Comparison of ENCODE assay signal across 23 cellular contexts in genomic region chr22:35018995-35019394, GRCh38. TPM values are rescaled to one million over a fixed set of nuclear protein-coding genes. Genes with fewer than 3 reads are reported as not detected.
DNase-seq lines count a peak whose midpoint lies in the region; ATAC-seq, FAIRE-seq and TF ChIP-seq lines count a peak whose summit lies in the region.
"Had no signal": no experiment of that assay in that cellular context is flagged by ENCODE, and none has a peak within 500 bp of the region (broad histone marks: within the 10 kb centered on the region; RNA-seq: fewer than 3 reads in every experiment).

No MANE protein-coding gene starts in this region.

- peak overlapping the region; percentile 49 for H2BK120ac ChIP-seq in trophoblast cell (ENCODE audit: insufficient read depth, low read length, poor library complexity)

- no peak overlapping the region for H3K14ac ChIP-seq in trophoblast cell (ENCODE audit: low read length)

- intact Hi-C loops in GM12878 (cut with micrococcal nuclease; ENCODE audit: unreplicated experiment), result no loop called here

- TF ChIP-seq EP300 in GM12878 (IDR thresholded peaks at IDR 0.05; ENCODE audit: borderline replicate concordance in 1 of 2, control insufficient read depth in 1 of 2, low read depth in 2 of 2, low read length in 2 of 2), result no peak

- peaks cover 35% of the 10 kb centered on the region for H3K79me1 ChIP-seq in trophoblast cell (ENCODE audit: low read length)

- H3K79me2 ChIP-seq in GM12878 (ENCODE audit: control insufficient read depth, insufficient read depth, low read length) (no peaks in the 10 kb centered on the region), trophoblast cell (ENCODE audit: control insufficient read depth, insufficient read depth, low read length, poor library complexity) (peaks cover 3% of the 10 kb centered on the region)

- TF ChIP-seq CTCF in HEK293 (tag by site-specific recombination; IDR thresholded peaks at IDR 0.05), result no peak
- no peak for TF ChIP-seq CTCF in GM12878 (IDR thresholded peaks at IDR 0.05 in 2 of 3, conservative IDR thresholded peaks at IDR 0.05 in 1 of 3; ENCODE audit: control insufficient read depth in 2 of 3, extremely low read depth in 1 of 3, insufficient read depth in 1 of 3, low read depth in 3 of 3, low read length in 3 of 3)

- CTCF ChIA-PET in HEK293 (lab: Yijun Ruan, JAX) (interaction anchor here (1.4 kb wide), 1 partner anchor 26 kb away, joined by 3 read pairs; no protein-coding TSS in a partner anchor), GM12878 (lab: Yijun Ruan, JAX) (interaction anchor here (0.6 to 1.3 kb wide), 3 partner anchors 13 to 1718 kb away, joined by 3 to 4 read pairs (median 4); no protein-coding TSS in a partner anchor)

- H3K9ac ChIP-seq in GM12878 (ENCODE audit: control insufficient read depth, insufficient read depth, low read length) (no peak overlapping the region), trophoblast cell (ENCODE audit: low read length) (no peak overlapping the region)
- H3K9ac ChIP-seq: BLaER1 had no signal

- ATAC-seq in GM12878 (no peak), HG03457 (IDR thresholded peaks at IDR 0.05; ENCODE audit: unreplicated experiment) (no peak)

- H3K27ac ChIP-seq in HEK293 (ENCODE audit: extremely low read depth, low read depth, low read length) (no peak overlapping the region), GM12878 (ENCODE audit: control insufficient read depth, insufficient read depth) (no peak overlapping the region), trophoblast cell (ENCODE audit: low read depth, low read length) (no peak overlapping the region)
- H3K27ac ChIP-seq: BLaER1 had no signal

- in situ Hi-C loops in GM12878 (cut with MboI), result no loop called here

- H2BK12ac ChIP-seq in trophoblast cell (ENCODE audit: low read length), result peak overlapping the region; percentile 50

- H4K91ac ChIP-seq in trophoblast cell (ENCODE audit: low read depth, low read length), result peak overlapping the region; percentile 22

- H3K9me3 ChIP-seq in HEK293 (ENCODE audit: control insufficient read depth, insufficient read depth, low read depth, low read length) (no peaks in the 10 kb centered on the region), GM12878 (replicated peaks; ENCODE audit: control insufficient read depth, insufficient read depth, low read length) (no peaks in the 10 kb centered on the region), trophoblast cell (ENCODE audit: insufficient read depth, low read depth, low read length) (peaks cover 2% of the 10 kb centered on the region)
- H3K9me3 ChIP-seq: BE2C, BLaER1 had no signal

- H2AFZ ChIP-seq in GM12878 (ENCODE audit: control insufficient read depth, low read depth, low read length) (no peak overlapping the region), trophoblast cell (ENCODE audit: insufficient read depth, low read length, poor library complexity) (no peak overlapping the region)

- no peak overlapping the region for H3K18ac ChIP-seq in trophoblast cell (ENCODE audit: low read length)

- H3K36me3 ChIP-seq in HEK293 (ENCODE audit: control insufficient read depth in 2 of 2, insufficient read depth in 1 of 2, low read length in 2 of 2) (no peaks in the 10 kb centered on the region), GM12878 (ENCODE audit: control insufficient read depth in 2 of 2, insufficient read depth in 2 of 2, low read length in 1 of 2) (no peaks in the 10 kb centered on the region), trophoblast cell (ENCODE audit: control insufficient read depth in 1 of 2, insufficient read depth in 2 of 2, low read length in 2 of 2) (no peaks in the 10 kb centered on the region)
- H3K36me3 ChIP-seq: BE2C, BLaER1 had no signal

- H4K12ac ChIP-seq in trophoblast cell (ENCODE audit: low read depth, low read length), result no peak overlapping the region

- TF ChIP-seq RAD21 in GM12878 (IDR thresholded peaks at IDR 0.05; ENCODE audit: insufficient read depth, low read depth, low read length), result no peak

- H4K8ac ChIP-seq in trophoblast cell (ENCODE audit: low read depth, low read length), result no peak overlapping the region

- no peaks in the 10 kb centered on the region for H4K20me1 ChIP-seq in GM12878 (ENCODE audit: control insufficient read depth, insufficient read depth)
- H4K20me1 ChIP-seq: BLaER1 had no signal

- no peak overlapping the region for H3K4me2 ChIP-seq in GM12878 (ENCODE audit: control insufficient read depth, insufficient read depth)
- H3K4me2 ChIP-seq in trophoblast cell (ENCODE audit: low read length), result no peak overlapping the region
- H3K4me2 ChIP-seq: BLaER1 had no signal

- no peak overlapping the region for H2BK5ac ChIP-seq in trophoblast cell (ENCODE audit: low read depth, low read length, poor library complexity)

- no peak for TF ChIP-seq POLR2A in GM12878 (IDR thresholded peaks at IDR 0.05; ENCODE audit: low read depth, low read length)

- H3K4me3 ChIP-seq in HEK293 (ENCODE audit: low read depth, low read length) (no peak overlapping the region), GM12878 (no peak overlapping the region), trophoblast cell (ENCODE audit: low read depth, low read length) (no peak overlapping the region)
- H3K4me3 ChIP-seq: BLaER1 had no signal

- no peaks in the 10 kb centered on the region for H3K4me1 ChIP-seq in HEK293 (ENCODE audit: control insufficient read depth, insufficient read depth, low read length)
- H3K4me1 ChIP-seq in GM12878 (ENCODE audit: control insufficient read depth, insufficient read depth, low read length), result no peaks in the 10 kb centered on the region
- H3K4me1 ChIP-seq in trophoblast cell (ENCODE audit: control insufficient read depth in 1 of 2, insufficient read depth in 2 of 2, low read length in 2 of 2), result peaks cover 4 to 8% of the 10 kb centered on the region in 2 experiments
- H3K4me1 ChIP-seq: BE2C, BLaER1 had no signal

- SMC1A ChIA-PET in GM12878 (lab: Charles Lee; ENCODE audit: uncharacterized antibody, unreplicated experiment), result no interaction called here

- POLR2A ChIA-PET in HEK293 (lab: Yijun Ruan, JAX) (interaction anchor here (0.5 kb wide), 1 partner anchor 111 kb away, joined by 4 read pairs; no protein-coding TSS in a partner anchor), GM12878 (lab: Charles Lee) (no interaction called here)

- no peak for FAIRE-seq in GM12878 (lab: Jason Lieb, UNC)
- FAIRE-seq: A204.1, G401.6, GM12892, GM18507 had no signal

- no peak for DNase-seq in GM12878 (ENCODE audit: low read depth, low spot score)
- DNase-seq in trophoblast cell, result no peak
- DNase-seq in SIG-M5 treated with dmso at 0.1 percent for 504 hours (lab: John Stamatoyannopoulos, UW; ENCODE audit: unreplicated experiment), result no peak
- DNase-seq: 8988T; ACHN; BE2C; C1 segment of cervical spinal cord; CD4-positive, alpha-beta memory T cell; CD4-positive, CD25-positive, alpha-beta regulatory T cell; CD8-positive, alpha-beta memory T cell; COR-L47; DMS79 treated with DMSO at 0.1 percent for 48 hours; GF-D8 had no signal

- peak overlapping the region; percentile 84 for H2AK5ac ChIP-seq in trophoblast cell (ENCODE audit: low read length)

- RAD21 ChIA-PET in GM12878 (lab: Charles Lee; ENCODE audit: unreplicated experiment), result no interaction called here

- H3K27me3 ChIP-seq in GM12878 (replicated peaks in 1 of 2; ENCODE audit: control insufficient read depth in 2 of 2, insufficient read depth in 2 of 2, low read length in 1 of 2) (no peaks in the 10 kb centered on the region), trophoblast cell (ENCODE audit: insufficient read depth, low read length) (no peaks in the 10 kb centered on the region)
- H3K27me3 ChIP-seq: BE2C, BLaER1 had no signal

- WGBS in GM12878 (ENCODE audit: insufficient coverage, insufficient replicate concordance, low lambda C conversion rate, missing lambda C conversion rate), result 0% methylated on average over 2 of the region's 2 CpGs
- WGBS in trophoblast cell (ENCODE audit: extremely low coverage, insufficient coverage, insufficient read length), result no CpG with 5 or more reads among the region's 2 CpGs

- no peak overlapping the region for H3K4ac ChIP-seq in trophoblast cell (ENCODE audit: low read depth, low read length)

- H3K23ac ChIP-seq in trophoblast cell (ENCODE audit: low read length), result no peak overlapping the region

- no TSS peak for BruUV-seq in GM12878 (replicated peaks; lab: Mats Ljungman, UMichigan)

TF ChIP-seq in HEK293, 187 proteins besides CTCF, POLR2A, EP300 and RAD21 (continues in another document):
- no peak for TF ChIP-seq ZNF16 (tag by site-specific recombination; IDR thresholded peaks at IDR 0.05; ENCODE audit: low read depth)

TF ChIP-seq in GM12878, 131 proteins besides CTCF, POLR2A, EP300 and RAD21 (continues in another document):
- TF ChIP-seq GABPA (IDR thresholded peaks at IDR 0.05; ENCODE audit: low read depth), result peak; percentile 65

RNA-seq across cellular contexts. Expression of gene ISX, which starts 47.0 kb away (rescaled TPM):
- total RNA-seq in GM12878 (2013; cell fraction: nucleolus; rRNA removed), result 0.15 and 0.23 TPM in 2 replicates
- total RNA-seq in GM12878 (2014; rRNA removed) (0.23 and 0.33 TPM in 2 replicates), GM12878 (2014; rRNA removed; fragmentation: Illumina TruSeq; extraction: Trizol) (0.22 and 0.28 TPM in 2 replicates), GM12878 (2021) (0.21 and 0.45 TPM in 2 replicates)
- polyA plus RNA-seq in GM12878 (2011; ENCODE audit: low read depth), result not detected
- polyA plus RNA-seq in GM12878 (2011; rRNA removed) (0.05 and 0.07 TPM in 2 replicates), GM12878 (2014; fragmentation: Illumina TruSeq; extraction: Trizol) (0.08 and 0.32 TPM in 2 replicates), GM12878 (2014; fragmentation: Nextera tagmentation; extraction: Ambion mirVana) (under 1 TPM; 0.11 to 0.27 TPM), GM12878 (2014; rRNA removed) (0.19 and 0.29 TPM in 2 replicates), GM12878 (2016; fragmentation: Nextera tagmentation; extraction: Ambion mirVana) (under 1 TPM; 0.28 to 0.66 TPM)
- 0.08 and 0.12 TPM in 2 replicates for polyA plus RNA-seq in GM12878 (2011; cell fraction: cytosol; rRNA removed)
- 0.04 and 0.07 TPM in 2 replicates for polyA plus RNA-seq in GM12878 (2011; cell fraction: nucleus; rRNA removed)
- 0.04 and 0.12 TPM in 2 replicates for polyA plus RNA-seq in GM12878 (2012)
- polyA minus RNA-seq in GM12878 (2011; rRNA and poly(A)+ RNA removed), result 0.05 and 0.15 TPM in 2 replicates
- not detected in 2 replicates for polyA minus RNA-seq in GM12878 (2011; cell fraction: cytosol; rRNA and poly(A)+ RNA removed)
- polyA minus RNA-seq in GM12878 (2011; cell fraction: nucleus; rRNA and poly(A)+ RNA removed), result not detected in 2 replicates
- polyA plus RNA-seq in trophoblast cell (2013), result 0.03 and 0.05 TPM in 2 replicates
- total RNA-seq: A673; CD4-positive, alpha-beta memory T cell; CD4-positive, CD25-positive, alpha-beta regulatory T cell; CD8-positive, alpha-beta memory T cell had no signal
- polyA plus RNA-seq: AG04450; CD14-positive monocyte; CD4-positive, alpha-beta memory T cell; CD4-positive, CD25-positive, alpha-beta regulatory T cell; CD8-positive, alpha-beta memory T cell had no signal

Comparison
In these comparisons a context has a peak if more than half of its experiments do, and no peak if none do; other contexts are left out.
1. Of the 9 proteins assayed by ChIP-seq in both HEK293 and GM12878: peak only in HEK293: ZBTB11; only in GM12878: none; in both: none; in neither: 8.